Comparison of ENCODE assay signal across 1 cellular context in the genomic region with DNA sequence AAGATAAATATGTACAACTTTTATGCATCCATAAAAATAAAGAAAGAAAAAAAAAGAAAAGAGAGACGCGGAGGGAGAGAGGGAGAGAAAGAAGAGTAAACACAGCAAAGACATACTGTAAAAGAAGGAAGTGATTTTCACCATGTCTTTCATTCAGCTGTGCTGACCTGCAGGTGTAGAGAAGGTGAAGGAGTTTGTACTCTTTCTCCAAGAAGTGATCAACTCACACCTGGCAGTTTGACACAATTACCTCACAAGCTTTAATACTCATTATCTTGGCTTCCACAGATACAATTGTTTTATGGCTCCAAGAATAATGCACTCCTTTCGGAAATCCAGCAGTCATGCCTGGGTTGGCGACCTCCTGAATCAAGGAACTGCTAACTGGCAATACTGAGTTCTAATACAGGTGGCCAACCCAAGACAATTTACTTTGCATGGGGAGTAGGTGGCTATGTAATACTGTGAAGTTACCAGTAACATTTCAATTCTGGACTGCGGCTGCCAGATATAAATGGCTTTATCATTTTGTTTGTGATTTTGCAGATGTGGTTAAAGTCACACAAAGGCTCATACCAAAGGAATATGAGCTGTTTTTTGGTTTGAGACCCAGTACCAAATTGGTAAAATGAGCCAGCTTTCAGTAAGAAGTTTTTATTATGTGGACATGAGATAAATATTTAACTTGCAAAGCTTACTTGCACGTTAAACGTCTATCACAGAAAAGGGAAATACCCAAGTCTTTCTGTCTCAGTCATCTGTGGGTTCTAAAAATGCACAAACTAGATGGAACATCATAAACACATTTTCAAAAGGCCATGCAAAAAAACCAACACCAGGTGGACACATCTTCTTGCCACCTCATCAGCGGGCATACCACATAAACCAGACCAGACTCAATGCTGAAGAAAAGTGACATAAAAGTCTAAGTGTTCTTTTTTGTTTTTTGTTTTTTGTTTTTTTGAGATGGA.
TF ChIP-seq lines count a peak whose summit lies in the region.

No MANE protein-coding gene starts in this region.

TF ChIP-seq in WTC11, 78 proteins besides CTCF, POLR2A, EP300 and RAD21 (continued from another document):
- TF ChIP-seq, protein P1, sequence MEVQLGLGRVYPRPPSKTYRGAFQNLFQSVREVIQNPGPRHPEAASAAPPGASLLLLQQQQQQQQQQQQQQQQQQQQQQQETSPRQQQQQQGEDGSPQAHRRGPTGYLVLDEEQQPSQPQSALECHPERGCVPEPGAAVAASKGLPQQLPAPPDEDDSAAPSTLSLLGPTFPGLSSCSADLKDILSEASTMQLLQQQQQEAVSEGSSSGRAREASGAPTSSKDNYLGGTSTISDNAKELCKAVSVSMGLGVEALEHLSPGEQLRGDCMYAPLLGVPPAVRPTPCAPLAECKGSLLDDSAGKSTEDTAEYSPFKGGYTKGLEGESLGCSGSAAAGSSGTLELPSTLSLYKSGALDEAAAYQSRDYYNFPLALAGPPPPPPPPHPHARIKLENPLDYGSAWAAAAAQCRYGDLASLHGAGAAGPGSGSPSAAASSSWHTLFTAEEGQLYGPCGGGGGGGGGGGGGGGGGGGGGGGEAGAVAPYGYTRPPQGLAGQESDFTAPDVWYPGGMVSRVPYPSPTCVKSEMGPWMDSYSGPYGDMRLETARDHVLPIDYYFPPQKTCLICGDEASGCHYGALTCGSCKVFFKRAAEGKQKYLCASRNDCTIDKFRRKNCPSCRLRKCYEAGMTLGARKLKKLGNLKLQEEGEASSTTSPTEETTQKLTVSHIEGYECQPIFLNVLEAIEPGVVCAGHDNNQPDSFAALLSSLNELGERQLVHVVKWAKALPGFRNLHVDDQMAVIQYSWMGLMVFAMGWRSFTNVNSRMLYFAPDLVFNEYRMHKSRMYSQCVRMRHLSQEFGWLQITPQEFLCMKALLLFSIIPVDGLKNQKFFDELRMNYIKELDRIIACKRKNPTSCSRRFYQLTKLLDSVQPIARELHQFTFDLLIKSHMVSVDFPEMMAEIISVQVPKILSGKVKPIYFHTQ (CRISPR knock-in tag; IDR thresholded peaks at IDR 0.05) = no peak
- no peak for TF ChIP-seq ZNF232 (CRISPR knock-in tag; IDR thresholded peaks at IDR 0.05)
- no peak for TF ChIP-seq ATF1 (CRISPR knock-in tag; IDR thresholded peaks at IDR 0.05)
- TF ChIP-seq ZNF317 (CRISPR knock-in tag; IDR thresholded peaks at IDR 0.05; ENCODE audit: borderline replicate concordance, low read depth) = no peak
- TF ChIP-seq, protein P2, sequence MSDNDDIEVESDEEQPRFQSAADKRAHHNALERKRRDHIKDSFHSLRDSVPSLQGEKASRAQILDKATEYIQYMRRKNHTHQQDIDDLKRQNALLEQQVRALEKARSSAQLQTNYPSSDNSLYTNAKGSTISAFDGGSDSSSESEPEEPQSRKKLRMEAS (CRISPR knock-in tag; IDR thresholded peaks at IDR 0.05) = no peak
- TF ChIP-seq FOXP4 (CRISPR knock-in tag; IDR thresholded peaks at IDR 0.05) = no peak
- TF ChIP-seq SOX15 (CRISPR knock-in tag; IDR thresholded peaks at IDR 0.05) = no peak
- TF ChIP-seq NFATC4 (CRISPR knock-in tag; IDR thresholded peaks at IDR 0.05) = no peak
- TF ChIP-seq TP53 (CRISPR knock-in tag; IDR thresholded peaks at IDR 0.05) = no peak
